ENCODE assay signal across 1 cellular context in the genomic region with DNA sequence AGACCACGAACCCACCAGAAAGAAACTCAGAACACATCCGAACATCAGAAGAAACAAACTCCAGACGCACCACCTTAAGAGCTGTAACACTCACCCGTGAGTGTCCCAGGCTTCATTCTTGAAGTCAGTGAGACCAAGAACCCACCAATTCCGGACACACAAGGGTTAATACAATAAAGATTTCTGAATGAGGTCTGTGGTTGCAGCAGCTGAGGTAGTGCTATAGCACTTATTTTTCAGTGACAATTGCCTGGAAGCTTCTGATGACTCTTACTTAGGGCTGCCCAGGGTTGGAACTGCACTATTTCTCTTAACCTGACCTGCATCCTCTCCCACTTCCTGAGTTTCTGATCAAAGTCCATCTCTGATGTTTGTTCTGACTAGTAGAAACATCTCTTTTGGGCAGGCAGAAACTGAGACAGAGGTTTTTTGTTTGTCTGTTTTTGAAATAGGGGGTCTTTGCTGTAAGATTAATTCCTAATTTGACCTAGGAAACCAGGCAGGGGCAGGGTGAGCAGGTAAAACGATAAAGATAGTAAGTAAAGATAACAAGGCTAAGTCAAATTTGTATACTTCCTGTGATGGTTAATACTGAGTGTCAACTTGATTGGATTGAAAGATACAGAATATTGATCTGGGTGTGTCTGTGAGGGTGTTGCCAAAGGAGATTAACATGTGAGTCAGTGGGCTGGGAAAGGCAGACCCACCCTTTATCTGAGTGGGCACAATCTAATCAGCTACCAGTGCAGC.
TF ChIP-seq lines count a peak whose summit lies in the region.

No MANE protein-coding gene starts in this region.

TF ChIP-seq in SK-N-SH treated with all-trans-retinoic acid at 6 μM for 48 hours, 23 proteins besides CTCF, POLR2A, EP300 and RAD21 (continued from another document):
- TF ChIP-seq, protein P1, sequence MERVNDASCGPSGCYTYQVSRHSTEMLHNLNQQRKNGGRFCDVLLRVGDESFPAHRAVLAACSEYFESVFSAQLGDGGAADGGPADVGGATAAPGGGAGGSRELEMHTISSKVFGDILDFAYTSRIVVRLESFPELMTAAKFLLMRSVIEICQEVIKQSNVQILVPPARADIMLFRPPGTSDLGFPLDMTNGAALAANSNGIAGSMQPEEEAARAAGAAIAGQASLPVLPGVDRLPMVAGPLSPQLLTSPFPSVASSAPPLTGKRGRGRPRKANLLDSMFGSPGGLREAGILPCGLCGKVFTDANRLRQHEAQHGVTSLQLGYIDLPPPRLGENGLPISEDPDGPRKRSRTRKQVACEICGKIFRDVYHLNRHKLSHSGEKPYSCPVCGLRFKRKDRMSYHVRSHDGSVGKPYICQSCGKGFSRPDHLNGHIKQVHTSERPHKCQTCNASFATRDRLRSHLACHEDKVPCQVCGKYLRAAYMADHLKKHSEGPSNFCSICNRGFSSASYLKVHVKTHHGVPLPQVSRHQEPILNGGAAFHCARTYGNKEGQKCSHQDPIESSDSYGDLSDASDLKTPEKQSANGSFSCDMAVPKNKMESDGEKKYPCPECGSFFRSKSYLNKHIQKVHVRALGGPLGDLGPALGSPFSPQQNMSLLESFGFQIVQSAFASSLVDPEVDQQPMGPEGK (CRISPR knock-in tag; IDR thresholded peaks at IDR 0.05; ENCODE audit: borderline replicate concordance), result no peak
- TF ChIP-seq ZC3H10 (CRISPR knock-in tag; IDR thresholded peaks at IDR 0.05) (no peak), ISL1 (CRISPR knock-in tag; IDR thresholded peaks at IDR 0.05) (no peak), RARB (CRISPR knock-in tag; IDR thresholded peaks at IDR 0.05) (no peak), TOX (CRISPR knock-in tag; IDR thresholded peaks at IDR 0.05; ENCODE audit: borderline replicate concordance) (no peak), TCF4 (CRISPR knock-in tag; IDR thresholded peaks at IDR 0.05; ENCODE audit: borderline replicate concordance) (no peak), ZFP3 (CRISPR knock-in tag; IDR thresholded peaks at IDR 0.05) (no peak), ZNF8 (CRISPR knock-in tag; IDR thresholded peaks at IDR 0.05) (no peak), BACH2 (CRISPR knock-in tag; IDR thresholded peaks at IDR 0.05; ENCODE audit: borderline replicate concordance) (no peak)
